In the genomic region with DNA sequence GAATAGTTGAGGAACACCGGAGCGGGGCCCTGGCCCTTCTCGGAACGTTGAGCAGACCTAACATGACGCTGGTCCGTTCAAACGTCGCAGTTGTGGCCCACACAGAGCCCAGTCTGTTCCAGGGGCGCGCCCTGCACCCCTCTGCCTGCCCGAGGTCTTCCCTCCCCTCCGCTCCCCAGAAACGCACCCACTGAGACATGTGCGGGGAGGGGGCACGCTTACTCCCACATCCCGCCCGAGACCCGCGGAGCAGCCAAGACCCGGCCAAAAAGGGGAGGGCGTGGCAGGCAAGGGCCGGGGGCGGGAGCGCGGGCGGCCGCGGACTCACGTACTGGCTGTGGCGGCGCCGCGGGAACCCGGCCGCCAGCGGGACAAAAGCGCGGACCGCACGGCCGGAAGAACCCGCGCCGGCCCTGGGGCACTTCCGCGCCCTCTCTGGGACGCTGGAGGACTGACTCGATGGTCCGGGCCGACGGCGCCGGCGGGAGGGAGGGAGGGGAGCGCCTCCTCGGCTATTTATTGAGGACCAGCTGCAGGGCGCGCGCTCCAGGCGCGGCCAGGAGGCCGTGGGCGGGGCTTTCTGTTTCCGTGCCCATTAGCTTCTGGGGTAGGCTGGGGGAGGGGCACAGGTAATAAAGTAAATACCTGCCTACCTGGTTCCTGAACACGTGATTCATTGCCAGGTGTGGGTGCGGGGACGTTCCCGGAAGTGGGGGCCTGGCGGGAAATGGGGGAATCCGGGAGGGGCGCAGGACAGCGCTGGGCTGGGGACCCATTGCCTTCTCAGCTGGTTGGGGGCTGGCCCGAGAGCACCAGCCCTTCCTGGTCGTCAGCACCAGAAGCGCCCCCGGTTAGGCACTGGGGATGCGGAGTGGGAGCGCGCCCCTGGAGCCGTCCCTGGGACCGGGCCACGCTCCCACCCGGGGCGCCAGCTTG, we compare ENCODE assay signal across 1 cellular context.
TF ChIP-seq lines count a peak whose summit lies in the region.

A gene (minus strand): TSS at position 390 of the 936 bp plus-strand sequence. CDS start 57 bp downstream, at position 333.

TF ChIP-seq in K562, 482 proteins besides CTCF, POLR2A, EP300 and RAD21 (continued from another document and continues in another):
- TF ChIP-seq NR2C1 (IDR thresholded peaks at IDR 0.05) (no peak), NR2C1 (tag; IDR thresholded peaks at IDR 0.05) (no peak; the same call in 1 of the 2 replicates), NR2C2 (CRISPR knock-in tag; IDR thresholded peaks at IDR 0.05) (0 out of 2 replicates have a peak, but pooled peaks have one; percentile 35), NR2C2 (tag; IDR thresholded peaks at IDR 0.05) (peak; percentile 96), YBX1 (IDR thresholded peaks at IDR 0.05) (no peak), HLTF (IDR thresholded peaks at IDR 0.05) (no peak), PRMT5 (CRISPR knock-in tag; IDR thresholded peaks at IDR 0.05) (no peak), NFYB (IDR thresholded peaks at IDR 0.05; ENCODE audit: extremely low read depth, insufficient read length) (no peak), HNRNPLL (IDR thresholded peaks at IDR 0.05; ENCODE audit: low read depth, low read length, poor library complexity, severe bottlenecking) (peak; percentile 51), PCBP2 (IDR thresholded peaks at IDR 0.05; ENCODE audit: low read depth, low read length, poor library complexity, severe bottlenecking) (no peak), ZNF253 (CRISPR knock-in tag; conservative IDR thresholded peaks at IDR 0.05) (no peak), MXI1 (IDR thresholded peaks at IDR 0.05; ENCODE audit: low read depth, low read length) (0 out of 2 replicates have a peak, but pooled peaks have one; percentile 34), CEBPG (CRISPR knock-in tag; IDR thresholded peaks at IDR 0.05) (no peak), CEBPG (tag; conservative IDR thresholded peaks at IDR 0.05 in 1 of 2, IDR thresholded peaks at IDR 0.05 in 1 of 2) (no peak), NCOA6 (IDR thresholded peaks at IDR 0.05) (no peak), ZKSCAN8 (CRISPR knock-in tag; IDR thresholded peaks at IDR 0.05) (no peak), ZNF140 (CRISPR knock-in tag; IDR thresholded peaks at IDR 0.05) (no peak), ZNF589 (CRISPR knock-in tag; IDR thresholded peaks at IDR 0.05; ENCODE audit: low read depth) (no peak), ZNF239 (CRISPR knock-in tag; IDR thresholded peaks at IDR 0.05) (no peak), MED1 (CRISPR knock-in tag; IDR thresholded peaks at IDR 0.05; ENCODE audit: borderline replicate concordance) (no peak), ZNF431 (CRISPR knock-in tag; IDR thresholded peaks at IDR 0.05) (no peak), ZNF175 (CRISPR knock-in tag; IDR thresholded peaks at IDR 0.05; ENCODE audit: low read depth) (no peak), SIN3B (IDR thresholded peaks at IDR 0.05; ENCODE audit: low read depth) (peak; percentile 75), SNIP1 (IDR thresholded peaks at IDR 0.05; ENCODE audit: low read depth) (peak; percentile 65; the same call in 1 of the 2 replicates), POLR2B (IDR thresholded peaks at IDR 0.05; ENCODE audit: low read depth, partially characterized antibody) (peak; percentile 54), DPF2 (IDR thresholded peaks at IDR 0.05) (0 out of 2 replicates have a peak, but pooled peaks have one; percentile 26), TCF3 (CRISPR knock-in tag; IDR thresholded peaks at IDR 0.05) (peak; percentile 5; the same call in 1 of the 2 replicates), ZNF77 (CRISPR knock-in tag; IDR thresholded peaks at IDR 0.05) (no peak), MTA3 (IDR thresholded peaks at IDR 0.05; ENCODE audit: borderline replicate concordance) (peak; percentile 31; the same call in 1 of the 2 replicates), ZNF217 (CRISPR knock-in tag; IDR thresholded peaks at IDR 0.05) (no peak), ATF7 (IDR thresholded peaks at IDR 0.05) (peak; percentile 65), GABPB2 (CRISPR knock-in tag; conservative IDR thresholded peaks at IDR 0.05) (no peak), U2AF1 (optimal IDR thresholded peaks at IDR 0.05; ENCODE audit: low read depth, low read length) (peak; percentile 77), ZNF436 (CRISPR knock-in tag; IDR thresholded peaks at IDR 0.05) (no peak), ZNF212 (CRISPR knock-in tag; IDR thresholded peaks at IDR 0.05) (no peak), CBFA2T3 (IDR thresholded peaks at IDR 0.05) (0 out of 2 replicates have a peak, but pooled peaks have one; percentile 2), ETS2 (tag; IDR thresholded peaks at IDR 0.05; ENCODE audit: borderline replicate concordance, poor library complexity, severe bottlenecking) (no peak), MEIS2 (IDR thresholded peaks at IDR 0.05; ENCODE audit: partially characterized antibody) (no peak), HEY1 (CRISPR knock-in tag; IDR thresholded peaks at IDR 0.05; ENCODE audit: borderline replicate concordance) (no peak)
- TF ChIP-seq, protein P1, sequence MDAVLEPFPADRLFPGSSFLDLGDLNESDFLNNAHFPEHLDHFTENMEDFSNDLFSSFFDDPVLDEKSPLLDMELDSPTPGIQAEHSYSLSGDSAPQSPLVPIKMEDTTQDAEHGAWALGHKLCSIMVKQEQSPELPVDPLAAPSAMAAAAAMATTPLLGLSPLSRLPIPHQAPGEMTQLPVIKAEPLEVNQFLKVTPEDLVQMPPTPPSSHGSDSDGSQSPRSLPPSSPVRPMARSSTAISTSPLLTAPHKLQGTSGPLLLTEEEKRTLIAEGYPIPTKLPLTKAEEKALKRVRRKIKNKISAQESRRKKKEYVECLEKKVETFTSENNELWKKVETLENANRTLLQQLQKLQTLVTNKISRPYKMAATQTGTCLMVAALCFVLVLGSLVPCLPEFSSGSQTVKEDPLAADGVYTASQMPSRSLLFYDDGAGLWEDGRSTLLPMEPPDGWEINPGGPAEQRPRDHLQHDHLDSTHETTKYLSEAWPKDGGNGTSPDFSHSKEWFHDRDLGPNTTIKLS (IDR thresholded peaks at IDR 0.05; ENCODE audit: borderline replicate concordance, low read depth), result peak; percentile 61; the same call in 1 of the 2 replicates
- TF ChIP-seq, protein P2, sequence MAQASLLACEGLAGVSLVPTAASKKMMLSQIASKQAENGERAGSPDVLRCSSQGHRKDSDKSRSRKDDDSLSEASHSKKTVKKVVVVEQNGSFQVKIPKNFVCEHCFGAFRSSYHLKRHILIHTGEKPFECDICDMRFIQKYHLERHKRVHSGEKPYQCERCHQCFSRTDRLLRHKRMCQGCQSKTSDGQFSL (CRISPR knock-in tag; IDR thresholded peaks at IDR 0.05), result peak; percentile 15
- TF ChIP-seq, protein P2 (tag; IDR thresholded peaks at IDR 0.05), result no peak
- TF ChIP-seq, protein P3, sequence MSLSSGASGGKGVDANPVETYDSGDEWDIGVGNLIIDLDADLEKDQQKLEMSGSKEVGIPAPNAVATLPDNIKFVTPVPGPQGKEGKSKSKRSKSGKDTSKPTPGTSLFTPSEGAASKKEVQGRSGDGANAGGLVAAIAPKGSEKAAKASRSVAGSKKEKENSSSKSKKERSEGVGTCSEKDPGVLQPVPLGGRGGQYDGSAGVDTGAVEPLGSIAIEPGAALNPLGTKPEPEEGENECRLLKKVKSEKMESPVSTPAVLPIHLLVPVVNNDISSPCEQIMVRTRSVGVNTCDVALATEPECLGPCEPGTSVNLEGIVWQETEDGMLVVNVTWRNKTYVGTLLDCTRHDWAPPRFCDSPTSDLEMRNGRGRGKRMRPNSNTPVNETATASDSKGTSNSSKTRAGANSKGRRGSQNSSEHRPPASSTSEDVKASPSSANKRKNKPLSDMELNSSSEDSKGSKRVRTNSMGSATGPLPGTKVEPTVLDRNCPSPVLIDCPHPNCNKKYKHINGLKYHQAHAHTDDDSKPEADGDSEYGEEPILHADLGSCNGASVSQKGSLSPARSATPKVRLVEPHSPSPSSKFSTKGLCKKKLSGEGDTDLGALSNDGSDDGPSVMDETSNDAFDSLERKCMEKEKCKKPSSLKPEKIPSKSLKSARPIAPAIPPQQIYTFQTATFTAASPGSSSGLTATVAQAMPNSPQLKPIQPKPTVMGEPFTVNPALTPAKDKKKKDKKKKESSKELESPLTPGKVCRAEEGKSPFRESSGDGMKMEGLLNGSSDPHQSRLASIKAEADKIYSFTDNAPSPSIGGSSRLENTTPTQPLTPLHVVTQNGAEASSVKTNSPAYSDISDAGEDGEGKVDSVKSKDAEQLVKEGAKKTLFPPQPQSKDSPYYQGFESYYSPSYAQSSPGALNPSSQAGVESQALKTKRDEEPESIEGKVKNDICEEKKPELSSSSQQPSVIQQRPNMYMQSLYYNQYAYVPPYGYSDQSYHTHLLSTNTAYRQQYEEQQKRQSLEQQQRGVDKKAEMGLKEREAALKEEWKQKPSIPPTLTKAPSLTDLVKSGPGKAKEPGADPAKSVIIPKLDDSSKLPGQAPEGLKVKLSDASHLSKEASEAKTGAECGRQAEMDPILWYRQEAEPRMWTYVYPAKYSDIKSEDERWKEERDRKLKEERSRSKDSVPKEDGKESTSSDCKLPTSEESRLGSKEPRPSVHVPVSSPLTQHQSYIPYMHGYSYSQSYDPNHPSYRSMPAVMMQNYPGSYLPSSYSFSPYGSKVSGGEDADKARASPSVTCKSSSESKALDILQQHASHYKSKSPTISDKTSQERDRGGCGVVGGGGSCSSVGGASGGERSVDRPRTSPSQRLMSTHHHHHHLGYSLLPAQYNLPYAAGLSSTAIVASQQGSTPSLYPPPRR (CRISPR knock-in tag; IDR thresholded peaks at IDR 0.05; ENCODE audit: borderline replicate concordance), result peak; percentile 57; the same call in 1 of the 2 replicates
- TF ChIP-seq, protein P4, sequence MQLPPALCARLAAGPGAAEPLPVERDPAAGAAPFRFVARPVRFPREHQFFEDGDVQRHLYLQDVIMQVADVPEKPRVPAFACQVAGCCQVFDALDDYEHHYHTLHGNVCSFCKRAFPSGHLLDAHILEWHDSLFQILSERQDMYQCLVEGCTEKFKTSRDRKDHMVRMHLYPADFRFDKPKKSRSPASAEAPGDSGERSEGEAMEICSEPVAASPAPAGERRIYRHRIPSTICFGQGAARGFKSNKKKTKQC (CRISPR knock-in tag; IDR thresholded peaks at IDR 0.05), result peak; percentile 68; the same call in 1 of the 2 replicates
- TF ChIP-seq, protein P5, sequence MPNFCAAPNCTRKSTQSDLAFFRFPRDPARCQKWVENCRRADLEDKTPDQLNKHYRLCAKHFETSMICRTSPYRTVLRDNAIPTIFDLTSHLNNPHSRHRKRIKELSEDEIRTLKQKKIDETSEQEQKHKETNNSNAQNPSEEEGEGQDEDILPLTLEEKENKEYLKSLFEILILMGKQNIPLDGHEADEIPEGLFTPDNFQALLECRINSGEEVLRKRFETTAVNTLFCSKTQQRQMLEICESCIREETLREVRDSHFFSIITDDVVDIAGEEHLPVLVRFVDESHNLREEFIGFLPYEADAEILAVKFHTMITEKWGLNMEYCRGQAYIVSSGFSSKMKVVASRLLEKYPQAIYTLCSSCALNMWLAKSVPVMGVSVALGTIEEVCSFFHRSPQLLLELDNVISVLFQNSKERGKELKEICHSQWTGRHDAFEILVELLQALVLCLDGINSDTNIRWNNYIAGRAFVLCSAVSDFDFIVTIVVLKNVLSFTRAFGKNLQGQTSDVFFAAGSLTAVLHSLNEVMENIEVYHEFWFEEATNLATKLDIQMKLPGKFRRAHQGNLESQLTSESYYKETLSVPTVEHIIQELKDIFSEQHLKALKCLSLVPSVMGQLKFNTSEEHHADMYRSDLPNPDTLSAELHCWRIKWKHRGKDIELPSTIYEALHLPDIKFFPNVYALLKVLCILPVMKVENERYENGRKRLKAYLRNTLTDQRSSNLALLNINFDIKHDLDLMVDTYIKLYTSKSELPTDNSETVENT (CRISPR knock-in tag; IDR thresholded peaks at IDR 0.05), result peak; percentile 99
- TF ChIP-seq, protein P6, sequence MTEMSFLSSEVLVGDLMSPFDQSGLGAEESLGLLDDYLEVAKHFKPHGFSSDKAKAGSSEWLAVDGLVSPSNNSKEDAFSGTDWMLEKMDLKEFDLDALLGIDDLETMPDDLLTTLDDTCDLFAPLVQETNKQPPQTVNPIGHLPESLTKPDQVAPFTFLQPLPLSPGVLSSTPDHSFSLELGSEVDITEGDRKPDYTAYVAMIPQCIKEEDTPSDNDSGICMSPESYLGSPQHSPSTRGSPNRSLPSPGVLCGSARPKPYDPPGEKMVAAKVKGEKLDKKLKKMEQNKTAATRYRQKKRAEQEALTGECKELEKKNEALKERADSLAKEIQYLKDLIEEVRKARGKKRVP (CRISPR knock-in tag; IDR thresholded peaks at IDR 0.05), result peak; percentile 40; the same call in 1 of the 2 replicates
- TF ChIP-seq, protein P7, sequence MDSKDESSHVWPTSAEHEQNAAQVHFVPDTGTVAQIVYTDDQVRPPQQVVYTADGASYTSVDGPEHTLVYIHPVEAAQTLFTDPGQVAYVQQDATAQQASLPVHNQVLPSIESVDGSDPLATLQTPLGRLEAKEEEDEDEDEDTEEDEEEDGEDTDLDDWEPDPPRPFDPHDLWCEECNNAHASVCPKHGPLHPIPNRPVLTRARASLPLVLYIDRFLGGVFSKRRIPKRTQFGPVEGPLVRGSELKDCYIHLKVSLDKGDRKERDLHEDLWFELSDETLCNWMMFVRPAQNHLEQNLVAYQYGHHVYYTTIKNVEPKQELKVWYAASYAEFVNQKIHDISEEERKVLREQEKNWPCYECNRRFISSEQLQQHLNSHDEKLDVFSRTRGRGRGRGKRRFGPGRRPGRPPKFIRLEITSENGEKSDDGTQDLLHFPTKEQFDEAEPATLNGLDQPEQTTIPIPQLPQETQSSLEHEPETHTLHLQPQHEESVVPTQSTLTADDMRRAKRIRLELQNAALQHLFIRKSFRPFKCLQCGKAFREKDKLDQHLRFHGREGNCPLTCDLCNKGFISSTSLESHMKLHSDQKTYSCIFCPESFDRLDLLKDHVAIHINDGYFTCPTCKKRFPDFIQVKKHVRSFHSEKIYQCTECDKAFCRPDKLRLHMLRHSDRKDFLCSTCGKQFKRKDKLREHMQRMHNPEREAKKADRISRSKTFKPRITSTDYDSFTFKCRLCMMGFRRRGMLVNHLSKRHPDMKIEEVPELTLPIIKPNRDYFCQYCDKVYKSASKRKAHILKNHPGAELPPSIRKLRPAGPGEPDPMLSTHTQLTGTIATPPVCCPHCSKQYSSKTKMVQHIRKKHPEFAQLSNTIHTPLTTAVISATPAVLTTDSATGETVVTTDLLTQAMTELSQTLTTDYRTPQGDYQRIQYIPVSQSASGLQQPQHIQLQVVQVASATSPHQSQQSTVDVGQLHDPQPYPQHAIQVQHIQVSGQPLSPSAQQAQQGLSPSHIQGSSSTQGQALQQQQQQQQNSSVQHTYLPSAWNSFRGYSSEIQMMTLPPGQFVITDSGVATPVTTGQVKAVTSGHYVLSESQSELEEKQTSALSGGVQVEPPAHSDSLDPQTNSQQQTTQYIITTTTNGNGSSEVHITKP (IDR thresholded peaks at IDR 0.05; ENCODE audit: partially characterized antibody), result peak; percentile 85
- TF ChIP-seq, protein P8, sequence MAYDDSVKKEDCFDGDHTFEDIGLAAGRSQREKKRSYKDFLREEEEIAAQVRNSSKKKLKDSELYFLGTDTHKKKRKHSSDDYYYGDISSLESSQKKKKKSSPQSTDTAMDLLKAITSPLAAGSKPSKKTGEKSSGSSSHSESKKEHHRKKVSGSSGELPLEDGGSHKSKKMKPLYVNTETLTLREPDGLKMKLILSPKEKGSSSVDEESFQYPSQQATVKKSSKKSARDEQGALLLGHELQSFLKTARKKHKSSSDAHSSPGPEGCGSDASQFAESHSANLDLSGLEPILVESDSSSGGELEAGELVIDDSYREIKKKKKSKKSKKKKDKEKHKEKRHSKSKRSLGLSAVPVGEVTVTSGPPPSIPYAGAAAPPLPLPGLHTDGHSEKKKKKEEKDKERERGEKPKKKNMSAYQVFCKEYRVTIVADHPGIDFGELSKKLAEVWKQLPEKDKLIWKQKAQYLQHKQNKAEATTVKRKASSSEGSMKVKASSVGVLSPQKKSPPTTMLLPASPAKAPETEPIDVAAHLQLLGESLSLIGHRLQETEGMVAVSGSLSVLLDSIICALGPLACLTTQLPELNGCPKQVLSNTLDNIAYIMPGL (CRISPR knock-in tag; IDR thresholded peaks at IDR 0.05), result no peak; the same call in 1 of the 2 replicates
